22 cellular contexts compared by ENCODE assay signal in genomic region chr2:37843554-37843953, GRCh38.
DNase-seq lines count a peak whose midpoint lies in the region.
"Had no signal": no experiment of that assay in that cellular context is flagged by ENCODE, and none has a peak within 500 bp of the region (broad histone marks: within the 10 kb centered on the region; RNA-seq: fewer than 3 reads in every experiment).

No MANE protein-coding gene starts in this region.

- H3K36me3 ChIP-seq in ACC112 (ENCODE audit: insufficient read depth, low read length): no peaks in the 10 kb centered on the region
- H3K36me3 ChIP-seq: BLaER1 treated with 17β-estradiol and CSF1 and Interleukin-3, amounts not matched to agents 10 nM and 100 nM; esophagus muscularis mucosa; tibial nerve had no signal

- H3K27ac ChIP-seq in ACC112 (ENCODE audit: low read depth, low read length): peak overlapping the region; percentile 27; the same call in 1 of the 2 replicates
- H3K27ac ChIP-seq: 22Rv1; BLaER1 treated with 17β-estradiol and CSF1 and Interleukin-3, amounts not matched to agents 10 nM and 100 nM; esophagus muscularis mucosa; hepatocyte; HL-60; tibial nerve had no signal

- H3K79me2 ChIP-seq in ACC112 (ENCODE audit: control insufficient read depth, insufficient read depth, low read length, unreplicated experiment): no peaks in the 10 kb centered on the region
- H3K79me2 ChIP-seq: hepatocyte had no signal

- peak; percentile 82 for DNase-seq in HCEC 1CT
- DNase-seq in astrocyte of the hippocampus (ENCODE audit: low read depth, low spot score): peak; percentile 47
- peak; percentile 53 for DNase-seq in hepatic stellate cell (ENCODE audit: low spot score)
- DNase-seq in posterior cingulate gyrus: no peak
- DNase-seq in activated CD4-positive, alpha-beta T cell treated with anti-CD3 and anti-CD28 coated beads, Interleukin-2, amount 50 U/mL, for 48 hours: no peak
- DNase-seq in activated naive CD4-positive, alpha-beta T cell (lab: John Stamatoyannopoulos, UW): no peak
- no peak for DNase-seq in activated CD4-positive, alpha-beta T cell treated with anti-CD3 and anti-CD28 coated beads, Interleukin-2, amount 50 U/mL, for 4 hours
- DNase-seq: activated B cell treated with CpG ODN at 0.5 μM for 24 hours; activated naive CD8-positive, alpha-beta T cell treated with anti-CD3 and anti-CD28 coated beads for 36 hours; GDM1; KG1; NCI-H1092; NCI-H2081 treated with DMSO at 0.1 percent for 48 hours; NK-92 treated with Interleukin-12 subunit alpha and Interleukin-12 subunit beta, amount 100 ng/mL, for 24 hours; stimulated activated CD4-positive, alpha-beta T cell treated with anti-CD3 and anti-CD28 coated beads, Interleukin-2, amount 100 ng/mL, for 24 hours had no signal

- intact Hi-C loops in posterior cingulate gyrus (cut with DNase I): no loop called here

- no peak overlapping the region for H3K4me3 ChIP-seq in ACC112 (ENCODE audit: low read depth, low read length)
- H3K4me3 ChIP-seq: BLaER1 treated with 17β-estradiol and CSF1 and Interleukin-3, amounts not matched to agents 10 nM and 100 nM; esophagus muscularis mucosa; hepatocyte; tibial nerve had no signal

- H2AFZ ChIP-seq in ACC112 (ENCODE audit: low read length, unreplicated experiment): no peak overlapping the region
- H2AFZ ChIP-seq: hepatocyte had no signal

- peaks cover 4% of the 10 kb centered on the region for H3K4me1 ChIP-seq in ACC112 (ENCODE audit: control insufficient read depth, insufficient read depth, low read length, unreplicated experiment)
- H3K4me1 ChIP-seq: BLaER1 treated with 17β-estradiol and CSF1 and Interleukin-3, amounts not matched to agents 10 nM and 100 nM had no signal

- no peaks in the 10 kb centered on the region for H3K27me3 ChIP-seq in ACC112 (ENCODE audit: insufficient read depth, low read length)
- H3K27me3 ChIP-seq: BLaER1 treated with 17β-estradiol and CSF1 and Interleukin-3, amounts not matched to agents 10 nM and 100 nM; esophagus muscularis mucosa; hepatocyte; tibial nerve had no signal

Comparison
In these comparisons a context has a peak if more than half of its experiments do, and no peak if none do; other contexts are left out.
1. DNase-seq: peak in HCEC 1CT (single experiment), astrocyte of the hippocampus (single experiment) and hepatic stellate cell (single experiment); none in posterior cingulate gyrus (0 of 10), activated CD4-positive, alpha-beta T cell treated with anti-CD3 and anti-CD28 coated beads, Interleukin-2, amount 50 U/mL, for 48 hours (0 of 2), activated naive CD4-positive, alpha-beta T cell (0 of 4) and activated CD4-positive, alpha-beta T cell treated with anti-CD3 and anti-CD28 coated beads, Interleukin-2, amount 50 U/mL, for 4 hours (0 of 2).